Comparison of ENCODE assay signal across 5 cellular contexts in genomic region chr1:68780919-68781318, GRCh38.
"Had no signal": no experiment of that assay in that cellular context is flagged by ENCODE, and none has a peak within 500 bp of the region (broad histone marks: within the 10 kb centered on the region; RNA-seq: fewer than 3 reads in every experiment).

No MANE protein-coding gene starts in this region.

- DNase-seq: H9, HCEC 1CT, IMR-90 had no signal

- H3K27ac Mint-ChIP-seq: GM23338, H9 had no signal

- H3K4me2 ChIP-seq: GM23338 had no signal

- H3K4me1 Mint-ChIP-seq: GM23338, H9 had no signal

- H3K4me3 ChIP-seq: GM23338, K562 had no signal

- H3K4me3 Mint-ChIP-seq: GM23338, H9 had no signal

- ATAC-seq: GM23338, K562 had no signal

- H2AFZ ChIP-seq: GM23338 had no signal
